1 cellular context compared by ENCODE assay signal in the genomic region with DNA sequence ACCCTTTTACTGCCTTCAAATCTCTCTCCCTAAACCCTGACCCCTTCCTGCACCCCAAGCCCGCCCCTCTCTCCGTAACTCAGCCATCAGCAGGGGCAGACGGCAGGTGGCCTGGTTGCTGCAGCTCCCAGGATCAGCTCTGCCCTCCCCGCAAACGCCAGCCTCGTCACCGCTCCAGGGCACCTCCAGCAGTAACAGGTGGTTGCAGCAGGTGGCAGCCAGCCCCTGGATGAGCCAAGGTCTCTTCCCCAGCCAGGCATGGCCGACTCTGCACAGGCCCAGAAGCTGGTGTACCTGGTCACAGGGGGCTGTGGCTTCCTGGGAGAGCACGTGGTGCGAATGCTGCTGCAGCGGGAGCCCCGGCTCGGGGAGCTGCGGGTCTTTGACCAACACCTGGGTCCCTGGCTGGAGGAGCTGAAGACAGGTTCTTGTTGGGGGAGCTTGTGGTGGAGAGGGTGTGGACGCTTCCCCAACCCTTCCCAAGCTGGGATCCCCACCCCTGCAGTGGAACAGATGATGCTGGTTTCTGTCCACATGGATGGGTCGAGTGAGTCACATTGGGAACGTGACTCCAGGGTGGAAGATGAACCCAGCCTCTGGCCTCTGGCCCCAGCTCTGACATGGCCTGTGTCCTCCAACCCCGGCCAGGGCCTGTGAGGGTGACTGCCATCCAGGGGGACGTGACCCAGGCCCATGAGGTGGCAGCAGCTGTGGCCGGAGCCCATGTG.
TF ChIP-seq lines count a peak whose summit lies in the region.

No MANE protein-coding gene starts in this region.

TF ChIP-seq in HepG2, 621 proteins besides CTCF, POLR2A, EP300 and RAD21 (continued from another document and continues in another):
- TF ChIP-seq, protein P1, sequence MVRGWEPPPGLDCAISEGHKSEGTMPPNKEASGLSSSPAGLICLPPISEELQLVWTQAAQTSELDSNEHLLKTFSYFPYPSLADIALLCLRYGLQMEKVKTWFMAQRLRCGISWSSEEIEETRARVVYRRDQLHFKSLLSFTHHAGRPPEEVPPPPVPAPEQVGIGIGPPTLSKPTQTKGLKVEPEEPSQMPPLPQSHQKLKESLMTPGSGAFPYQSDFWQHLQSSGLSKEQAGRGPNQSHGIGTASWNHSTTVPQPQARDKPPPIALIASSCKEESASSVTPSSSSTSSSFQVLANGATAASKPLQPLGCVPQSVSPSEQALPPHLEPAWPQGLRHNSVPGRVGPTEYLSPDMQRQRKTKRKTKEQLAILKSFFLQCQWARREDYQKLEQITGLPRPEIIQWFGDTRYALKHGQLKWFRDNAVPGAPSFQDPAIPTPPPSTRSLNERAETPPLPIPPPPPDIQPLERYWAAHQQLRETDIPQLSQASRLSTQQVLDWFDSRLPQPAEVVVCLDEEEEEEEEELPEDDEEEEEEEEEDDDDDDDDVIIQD (CRISPR knock-in tag; IDR thresholded peaks at IDR 0.05; ENCODE audit: low read depth): 0 out of 2 replicates have a peak, but pooled peaks have one; percentile 32
- TF ChIP-seq GPN1 (CRISPR knock-in tag; IDR thresholded peaks at IDR 0.05; ENCODE audit: borderline replicate concordance): no peak
- TF ChIP-seq ZNF782 (CRISPR knock-in tag; IDR thresholded peaks at IDR 0.05; ENCODE audit: borderline replicate concordance): 0 out of 2 replicates have a peak, but pooled peaks have one; percentile 16
- TF ChIP-seq ZNF44 (CRISPR knock-in tag; IDR thresholded peaks at IDR 0.05): peak; percentile 43; the same call in 1 of the 2 replicates
- no peak for TF ChIP-seq ZMYM2 (CRISPR knock-in tag; IDR thresholded peaks at IDR 0.05)
- TF ChIP-seq SMYD3 (CRISPR knock-in tag; IDR thresholded peaks at IDR 0.05): peak; percentile 93; the same call in 1 of the 2 replicates
- TF ChIP-seq, protein P2, sequence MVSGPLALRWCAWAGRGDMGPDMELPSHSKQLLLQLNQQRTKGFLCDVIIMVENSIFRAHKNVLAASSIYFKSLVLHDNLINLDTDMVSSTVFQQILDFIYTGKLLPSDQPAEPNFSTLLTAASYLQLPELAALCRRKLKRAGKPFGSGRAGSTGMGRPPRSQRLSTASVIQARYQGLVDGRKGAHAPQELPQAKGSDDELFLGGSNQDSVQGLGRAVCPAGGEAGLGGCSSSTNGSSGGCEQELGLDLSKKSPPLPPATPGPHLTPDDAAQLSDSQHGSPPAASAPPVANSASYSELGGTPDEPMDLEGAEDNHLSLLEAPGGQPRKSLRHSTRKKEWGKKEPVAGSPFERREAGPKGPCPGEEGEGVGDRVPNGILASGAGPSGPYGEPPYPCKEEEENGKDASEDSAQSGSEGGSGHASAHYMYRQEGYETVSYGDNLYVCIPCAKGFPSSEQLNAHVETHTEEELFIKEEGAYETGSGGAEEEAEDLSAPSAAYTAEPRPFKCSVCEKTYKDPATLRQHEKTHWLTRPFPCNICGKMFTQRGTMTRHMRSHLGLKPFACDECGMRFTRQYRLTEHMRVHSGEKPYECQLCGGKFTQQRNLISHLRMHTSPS (CRISPR knock-in tag; IDR thresholded peaks at IDR 0.05; ENCODE audit: low read depth): peak; percentile 30
- TF ChIP-seq, protein P3, sequence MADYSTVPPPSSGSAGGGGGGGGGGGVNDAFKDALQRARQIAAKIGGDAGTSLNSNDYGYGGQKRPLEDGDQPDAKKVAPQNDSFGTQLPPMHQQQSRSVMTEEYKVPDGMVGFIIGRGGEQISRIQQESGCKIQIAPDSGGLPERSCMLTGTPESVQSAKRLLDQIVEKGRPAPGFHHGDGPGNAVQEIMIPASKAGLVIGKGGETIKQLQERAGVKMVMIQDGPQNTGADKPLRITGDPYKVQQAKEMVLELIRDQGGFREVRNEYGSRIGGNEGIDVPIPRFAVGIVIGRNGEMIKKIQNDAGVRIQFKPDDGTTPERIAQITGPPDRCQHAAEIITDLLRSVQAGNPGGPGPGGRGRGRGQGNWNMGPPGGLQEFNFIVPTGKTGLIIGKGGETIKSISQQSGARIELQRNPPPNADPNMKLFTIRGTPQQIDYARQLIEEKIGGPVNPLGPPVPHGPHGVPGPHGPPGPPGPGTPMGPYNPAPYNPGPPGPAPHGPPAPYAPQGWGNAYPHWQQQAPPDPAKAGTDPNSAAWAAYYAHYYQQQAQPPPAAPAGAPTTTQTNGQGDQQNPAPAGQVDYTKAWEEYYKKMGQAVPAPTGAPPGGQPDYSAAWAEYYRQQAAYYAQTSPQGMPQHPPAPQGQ (CRISPR knock-in tag; IDR thresholded peaks at IDR 0.05; ENCODE audit: borderline replicate concordance): no peak
- TF ChIP-seq ZNF878 (CRISPR knock-in tag; IDR thresholded peaks at IDR 0.05): no peak
- TF ChIP-seq ISL2 (CRISPR knock-in tag; IDR thresholded peaks at IDR 0.05): peak; percentile 20; the same call in 1 of the 2 replicates
- no peak; the same call in 1 of the 2 replicates for TF ChIP-seq KLF6 (CRISPR knock-in tag; IDR thresholded peaks at IDR 0.05)
- peak; percentile 49; the same call in 1 of the 2 replicates for TF ChIP-seq HOXA3 (CRISPR knock-in tag; IDR thresholded peaks at IDR 0.05)
- TF ChIP-seq ZNF296 (CRISPR knock-in tag; conservative IDR thresholded peaks at IDR 0.05): peak; percentile 83; the same call in 1 of the 2 replicates
- no peak for TF ChIP-seq HMG20B (CRISPR knock-in tag; conservative IDR thresholded peaks at IDR 0.05)
- TF ChIP-seq ERF (CRISPR knock-in tag; IDR thresholded peaks at IDR 0.05): peak; percentile 74
- TF ChIP-seq HDAC1 (CRISPR knock-in tag; IDR thresholded peaks at IDR 0.05): peak; percentile 27
- TF ChIP-seq, protein P4, sequence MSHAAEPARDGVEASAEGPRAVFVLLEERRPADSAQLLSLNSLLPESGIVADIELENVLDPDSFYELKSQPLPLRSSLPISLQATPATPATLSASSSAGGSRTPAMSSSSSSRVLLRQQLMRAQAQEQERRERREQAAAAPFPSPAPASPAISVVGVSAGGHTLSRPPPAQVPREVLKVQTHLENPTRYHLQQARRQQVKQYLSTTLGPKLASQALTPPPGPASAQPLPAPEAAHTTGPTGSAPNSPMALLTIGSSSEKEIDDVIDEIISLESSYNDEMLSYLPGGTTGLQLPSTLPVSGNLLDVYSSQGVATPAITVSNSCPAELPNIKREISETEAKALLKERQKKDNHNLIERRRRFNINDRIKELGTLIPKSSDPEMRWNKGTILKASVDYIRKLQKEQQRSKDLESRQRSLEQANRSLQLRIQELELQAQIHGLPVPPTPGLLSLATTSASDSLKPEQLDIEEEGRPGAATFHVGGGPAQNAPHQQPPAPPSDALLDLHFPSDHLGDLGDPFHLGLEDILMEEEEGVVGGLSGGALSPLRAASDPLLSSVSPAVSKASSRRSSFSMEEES (CRISPR knock-in tag; IDR thresholded peaks at IDR 0.05): 0 out of 2 replicates have a peak, but pooled peaks have one; percentile 15
- peak; percentile 53 for TF ChIP-seq ELF3 (CRISPR knock-in tag; IDR thresholded peaks at IDR 0.05)
- TF ChIP-seq, protein P5, sequence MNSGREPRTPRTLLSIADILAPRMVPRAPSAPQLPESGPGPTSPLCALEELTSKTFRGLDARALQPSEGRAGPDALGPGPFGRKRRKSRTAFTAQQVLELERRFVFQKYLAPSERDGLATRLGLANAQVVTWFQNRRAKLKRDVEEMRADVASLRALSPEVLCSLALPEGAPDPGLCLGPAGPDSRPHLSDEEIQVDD (CRISPR knock-in tag; IDR thresholded peaks at IDR 0.05; ENCODE audit: borderline replicate concordance): peak; percentile 16; the same call in 1 of the 2 replicates
- TF ChIP-seq MBNL3 (CRISPR knock-in tag; conservative IDR thresholded peaks at IDR 0.05): no peak
- peak; percentile 85; the same call in 1 of the 2 replicates for TF ChIP-seq SAP130 (CRISPR knock-in tag; IDR thresholded peaks at IDR 0.05; ENCODE audit: low read depth)
- TF ChIP-seq ZFP1 (CRISPR knock-in tag; IDR thresholded peaks at IDR 0.05): 0 out of 2 replicates have a peak, but pooled peaks have one; percentile 34
- peak; percentile 84 for TF ChIP-seq ZNF441 (CRISPR knock-in tag; IDR thresholded peaks at IDR 0.05; ENCODE audit: borderline replicate concordance)
- TF ChIP-seq, protein P6, sequence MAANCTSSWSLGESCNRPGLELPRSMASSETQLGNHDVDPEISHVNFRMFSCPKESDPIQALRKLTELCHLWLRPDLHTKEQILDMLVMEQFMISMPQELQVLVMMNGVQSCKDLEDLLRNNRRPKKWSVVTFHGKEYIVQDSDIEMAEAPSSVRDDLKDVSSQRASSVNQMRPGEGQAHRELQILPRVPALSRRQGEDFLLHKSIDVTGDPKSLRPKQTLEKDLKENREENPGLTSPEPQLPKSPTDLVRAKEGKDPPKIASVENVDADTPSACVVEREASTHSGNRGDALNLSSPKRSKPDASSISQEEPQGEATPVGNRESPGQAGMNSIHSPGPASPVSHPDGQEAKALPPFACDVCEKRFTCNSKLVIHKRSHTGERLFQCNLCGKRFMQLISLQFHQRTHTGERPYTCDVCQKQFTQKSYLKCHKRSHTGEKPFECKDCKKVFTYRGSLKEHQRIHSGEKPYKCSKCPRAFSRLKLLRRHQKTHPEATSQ (CRISPR knock-in tag; IDR thresholded peaks at IDR 0.05; ENCODE audit: borderline replicate concordance): no peak; the same call in 1 of the 2 replicates
- TF ChIP-seq, protein P7, sequence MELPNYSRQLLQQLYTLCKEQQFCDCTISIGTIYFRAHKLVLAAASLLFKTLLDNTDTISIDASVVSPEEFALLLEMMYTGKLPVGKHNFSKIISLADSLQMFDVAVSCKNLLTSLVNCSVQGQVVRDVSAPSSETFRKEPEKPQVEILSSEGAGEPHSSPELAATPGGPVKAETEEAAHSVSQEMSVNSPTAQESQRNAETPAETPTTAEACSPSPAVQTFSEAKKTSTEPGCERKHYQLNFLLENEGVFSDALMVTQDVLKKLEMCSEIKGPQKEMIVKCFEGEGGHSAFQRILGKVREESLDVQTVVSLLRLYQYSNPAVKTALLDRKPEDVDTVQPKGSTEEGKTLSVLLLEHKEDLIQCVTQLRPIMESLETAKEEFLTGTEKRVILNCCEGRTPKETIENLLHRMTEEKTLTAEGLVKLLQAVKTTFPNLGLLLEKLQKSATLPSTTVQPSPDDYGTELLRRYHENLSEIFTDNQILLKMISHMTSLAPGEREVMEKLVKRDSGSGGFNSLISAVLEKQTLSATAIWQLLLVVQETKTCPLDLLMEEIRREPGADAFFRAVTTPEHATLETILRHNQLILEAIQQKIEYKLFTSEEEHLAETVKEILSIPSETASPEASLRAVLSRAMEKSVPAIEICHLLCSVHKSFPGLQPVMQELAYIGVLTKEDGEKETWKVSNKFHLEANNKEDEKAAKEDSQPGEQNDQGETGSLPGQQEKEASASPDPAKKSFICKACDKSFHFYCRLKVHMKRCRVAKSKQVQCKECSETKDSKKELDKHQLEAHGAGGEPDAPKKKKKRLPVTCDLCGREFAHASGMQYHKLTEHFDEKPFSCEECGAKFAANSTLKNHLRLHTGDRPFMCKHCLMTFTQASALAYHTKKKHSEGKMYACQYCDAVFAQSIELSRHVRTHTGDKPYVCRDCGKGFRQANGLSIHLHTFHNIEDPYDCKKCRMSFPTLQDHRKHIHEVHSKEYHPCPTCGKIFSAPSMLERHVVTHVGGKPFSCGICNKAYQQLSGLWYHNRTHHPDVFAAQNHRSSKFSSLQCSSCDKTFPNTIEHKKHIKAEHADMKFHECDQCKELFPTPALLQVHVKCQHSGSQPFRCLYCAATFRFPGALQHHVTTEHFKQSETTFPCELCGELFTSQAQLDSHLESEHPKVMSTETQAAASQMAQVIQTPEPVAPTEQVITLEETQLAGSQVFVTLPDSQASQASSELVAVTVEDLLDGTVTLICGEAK (IDR thresholded peaks at IDR 0.05): no peak
- TF ChIP-seq, protein P7 (CRISPR knock-in tag; IDR thresholded peaks at IDR 0.05): no peak; the same call in 1 of the 2 replicates
- no peak for TF ChIP-seq FOXA1 (IDR thresholded peaks at IDR 0.05)
- TF ChIP-seq FOXA1 (CRISPR knock-in tag; IDR thresholded peaks at IDR 0.05): peak; percentile 38
- peak; percentile 73 for TF ChIP-seq KDM5B (CRISPR knock-in tag; IDR thresholded peaks at IDR 0.05; ENCODE audit: borderline replicate concordance)
- TF ChIP-seq ZNF781 (CRISPR knock-in tag; IDR thresholded peaks at IDR 0.05; ENCODE audit: borderline replicate concordance, not compliant biosample characterization): no peak
- TF ChIP-seq THYN1 (CRISPR knock-in tag; IDR thresholded peaks at IDR 0.05; ENCODE audit: borderline replicate concordance, low read depth): 0 out of 2 replicates have a peak, but pooled peaks have one; percentile 66
- TF ChIP-seq, protein P8, sequence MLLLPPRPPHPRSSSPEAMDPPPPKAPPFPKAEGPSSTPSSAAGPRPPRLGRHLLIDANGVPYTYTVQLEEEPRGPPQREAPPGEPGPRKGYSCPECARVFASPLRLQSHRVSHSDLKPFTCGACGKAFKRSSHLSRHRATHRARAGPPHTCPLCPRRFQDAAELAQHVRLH (CRISPR knock-in tag; IDR thresholded peaks at IDR 0.05; ENCODE audit: borderline replicate concordance, low read depth): 0 out of 2 replicates have a peak, but pooled peaks have one; percentile 76
- TF ChIP-seq TBP (CRISPR knock-in tag; IDR thresholded peaks at IDR 0.05): peak; percentile 31; the same call in 1 of the 2 replicates
- no peak for TF ChIP-seq PHF5A (CRISPR knock-in tag; IDR thresholded peaks at IDR 0.05; ENCODE audit: low read depth, unreplicated experiment)
- TF ChIP-seq ZNF263 (CRISPR knock-in tag; IDR thresholded peaks at IDR 0.05): peak; percentile 39; the same call in 1 of the 2 replicates
